In the genomic region with DNA sequence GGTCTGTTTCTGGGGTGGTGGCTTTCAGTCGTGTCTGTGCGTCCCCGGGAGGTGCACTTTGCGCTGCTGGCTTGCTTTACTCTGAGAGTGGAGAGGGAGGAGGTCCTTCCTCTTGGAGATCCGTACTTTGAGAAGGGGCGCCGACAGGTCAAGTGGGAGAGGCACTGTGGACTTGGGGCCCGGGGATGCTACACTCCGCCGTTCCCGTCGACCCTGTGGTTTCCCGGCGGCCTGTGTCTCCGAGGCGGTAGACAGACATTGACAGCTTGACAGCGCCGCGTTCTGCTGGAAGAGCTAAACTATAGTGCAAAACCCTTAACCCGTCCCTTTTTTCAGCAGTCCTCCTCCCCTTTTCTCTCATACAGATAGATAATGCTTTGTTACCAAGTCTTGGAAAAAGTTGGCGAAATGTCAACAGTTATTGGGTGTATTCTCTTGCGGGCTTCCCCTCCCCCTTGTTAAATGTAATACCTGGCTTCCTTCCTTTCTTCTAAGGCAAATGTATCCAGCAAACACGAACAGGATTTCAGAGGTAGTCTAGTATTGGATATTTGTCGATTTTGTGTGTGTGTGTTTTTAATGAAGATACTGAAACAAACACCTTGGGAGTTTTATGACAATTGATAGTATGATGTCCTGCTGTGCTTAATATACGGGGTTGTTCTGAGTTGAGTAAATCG, we compare ENCODE assay signal across 1 cellular context.
A peak's percentile ranks its signal among the peaks of the same experiment; 100 is the strongest.
TF ChIP-seq lines count a peak whose summit lies in the region.

No MANE protein-coding gene starts in this region.

TF ChIP-seq in K562, 482 proteins besides CTCF, POLR2A, EP300 and RAD21 (continued from another document and continues in another):
- TF ChIP-seq, protein P1, sequence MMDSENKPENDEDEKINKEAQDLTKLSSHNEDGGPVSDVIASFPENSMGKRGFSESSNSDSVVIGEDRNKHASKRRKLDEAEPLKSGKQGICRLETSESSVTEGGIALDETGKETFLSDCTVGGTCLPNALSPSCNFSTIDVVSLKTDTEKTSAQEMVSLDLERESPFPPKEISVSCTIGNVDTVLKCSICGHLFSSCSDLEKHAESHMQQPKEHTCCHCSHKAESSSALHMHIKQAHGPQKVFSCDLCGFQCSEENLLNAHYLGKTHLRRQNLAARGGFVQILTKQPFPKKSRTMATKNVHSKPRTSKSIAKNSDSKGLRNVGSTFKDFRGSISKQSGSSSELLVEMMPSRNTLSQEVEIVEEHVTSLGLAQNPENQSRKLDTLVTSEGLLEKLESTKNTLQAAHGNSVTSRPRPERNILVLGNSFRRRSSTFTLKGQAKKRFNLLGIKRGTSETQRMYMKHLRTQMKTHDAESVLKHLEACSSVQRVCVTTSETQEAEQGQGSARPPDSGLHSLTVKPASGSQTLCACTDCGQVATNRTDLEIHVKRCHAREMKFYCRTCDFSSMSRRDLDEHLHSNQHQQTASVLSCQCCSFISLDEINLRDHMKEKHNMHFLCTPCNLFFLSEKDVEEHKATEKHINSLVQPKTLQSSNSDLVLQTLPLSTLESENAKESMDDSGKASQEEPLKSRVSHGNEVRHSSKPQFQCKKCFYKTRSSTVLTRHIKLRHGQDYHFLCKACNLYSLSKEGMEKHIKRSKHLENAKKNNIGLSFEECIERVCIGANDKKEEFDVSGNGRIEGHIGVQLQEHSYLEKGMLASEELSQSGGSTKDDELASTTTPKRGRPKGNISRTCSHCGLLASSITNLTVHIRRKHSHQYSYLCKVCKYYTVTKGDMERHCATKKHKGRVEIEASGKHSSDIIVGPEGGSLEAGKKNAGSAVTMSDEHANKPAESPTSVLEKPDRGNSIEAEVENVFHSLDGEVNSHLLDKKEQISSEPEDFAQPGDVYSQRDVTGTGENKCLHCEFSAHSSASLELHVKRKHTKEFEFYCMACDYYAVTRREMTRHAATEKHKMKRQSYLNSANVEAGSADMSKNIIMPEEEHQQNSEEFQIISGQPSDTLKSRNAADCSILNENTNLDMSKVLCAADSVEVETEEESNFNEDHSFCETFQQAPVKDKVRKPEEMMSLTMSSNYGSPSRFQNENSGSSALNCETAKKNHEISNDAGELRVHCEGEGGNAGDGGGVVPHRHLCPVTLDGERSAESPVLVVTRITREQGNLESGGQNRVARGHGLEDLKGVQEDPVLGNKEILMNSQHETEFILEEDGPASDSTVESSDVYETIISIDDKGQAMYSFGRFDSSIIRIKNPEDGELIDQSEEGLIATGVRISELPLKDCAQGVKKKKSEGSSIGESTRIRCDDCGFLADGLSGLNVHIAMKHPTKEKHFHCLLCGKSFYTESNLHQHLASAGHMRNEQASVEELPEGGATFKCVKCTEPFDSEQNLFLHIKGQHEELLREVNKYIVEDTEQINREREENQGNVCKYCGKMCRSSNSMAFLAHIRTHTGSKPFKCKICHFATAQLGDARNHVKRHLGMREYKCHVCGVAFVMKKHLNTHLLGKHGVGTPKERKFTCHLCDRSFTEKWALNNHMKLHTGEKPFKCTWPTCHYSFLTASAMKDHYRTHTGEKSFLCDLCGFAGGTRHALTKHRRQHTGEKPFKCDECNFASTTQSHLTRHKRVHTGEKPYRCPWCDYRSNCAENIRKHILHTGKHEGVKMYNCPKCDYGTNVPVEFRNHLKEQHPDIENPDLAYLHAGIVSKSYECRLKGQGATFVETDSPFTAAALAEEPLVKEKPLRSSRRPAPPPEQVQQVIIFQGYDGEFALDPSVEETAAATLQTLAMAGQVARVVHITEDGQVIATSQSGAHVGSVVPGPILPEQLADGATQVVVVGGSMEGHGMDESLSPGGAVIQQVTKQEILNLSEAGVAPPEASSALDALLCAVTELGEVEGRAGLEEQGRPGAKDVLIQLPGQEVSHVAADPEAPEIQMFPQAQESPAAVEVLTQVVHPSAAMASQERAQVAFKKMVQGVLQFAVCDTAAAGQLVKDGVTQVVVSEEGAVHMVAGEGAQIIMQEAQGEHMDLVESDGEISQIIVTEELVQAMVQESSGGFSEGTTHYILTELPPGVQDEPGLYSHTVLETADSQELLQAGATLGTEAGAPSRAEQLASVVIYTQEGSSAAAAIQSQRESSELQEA (IDR thresholded peaks at IDR 0.05; ENCODE audit: low read depth) = no peak; the same call in 1 of the 2 replicates
- TF ChIP-seq RNF2 (IDR thresholded peaks at IDR 0.05) = 0 out of 2 replicates have a peak, but pooled peaks have one; percentile 21
- TF ChIP-seq ARID1B (IDR thresholded peaks at IDR 0.05) = 0 out of 2 replicates have a peak, but pooled peaks have one; percentile 7
- peak; percentile 63 for TF ChIP-seq MEIS2 (IDR thresholded peaks at IDR 0.05; ENCODE audit: partially characterized antibody)
- no peak for TF ChIP-seq FUS (optimal IDR thresholded peaks at IDR 0.05; ENCODE audit: low read depth, low read length)
- TF ChIP-seq ZNF347 (CRISPR knock-in tag; IDR thresholded peaks at IDR 0.05; ENCODE audit: low read depth) = no peak
- TF ChIP-seq, protein P2, sequence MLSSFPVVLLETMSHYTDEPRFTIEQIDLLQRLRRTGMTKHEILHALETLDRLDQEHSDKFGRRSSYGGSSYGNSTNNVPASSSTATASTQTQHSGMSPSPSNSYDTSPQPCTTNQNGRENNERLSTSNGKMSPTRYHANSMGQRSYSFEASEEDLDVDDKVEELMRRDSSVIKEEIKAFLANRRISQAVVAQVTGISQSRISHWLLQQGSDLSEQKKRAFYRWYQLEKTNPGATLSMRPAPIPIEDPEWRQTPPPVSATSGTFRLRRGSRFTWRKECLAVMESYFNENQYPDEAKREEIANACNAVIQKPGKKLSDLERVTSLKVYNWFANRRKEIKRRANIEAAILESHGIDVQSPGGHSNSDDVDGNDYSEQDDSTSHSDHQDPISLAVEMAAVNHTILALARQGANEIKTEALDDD (IDR thresholded peaks at IDR 0.05) = peak; percentile 84
- TF ChIP-seq CHD1 (IDR thresholded peaks at IDR 0.05; ENCODE audit: low read length) = peak; percentile 47
- TF ChIP-seq, protein P3, sequence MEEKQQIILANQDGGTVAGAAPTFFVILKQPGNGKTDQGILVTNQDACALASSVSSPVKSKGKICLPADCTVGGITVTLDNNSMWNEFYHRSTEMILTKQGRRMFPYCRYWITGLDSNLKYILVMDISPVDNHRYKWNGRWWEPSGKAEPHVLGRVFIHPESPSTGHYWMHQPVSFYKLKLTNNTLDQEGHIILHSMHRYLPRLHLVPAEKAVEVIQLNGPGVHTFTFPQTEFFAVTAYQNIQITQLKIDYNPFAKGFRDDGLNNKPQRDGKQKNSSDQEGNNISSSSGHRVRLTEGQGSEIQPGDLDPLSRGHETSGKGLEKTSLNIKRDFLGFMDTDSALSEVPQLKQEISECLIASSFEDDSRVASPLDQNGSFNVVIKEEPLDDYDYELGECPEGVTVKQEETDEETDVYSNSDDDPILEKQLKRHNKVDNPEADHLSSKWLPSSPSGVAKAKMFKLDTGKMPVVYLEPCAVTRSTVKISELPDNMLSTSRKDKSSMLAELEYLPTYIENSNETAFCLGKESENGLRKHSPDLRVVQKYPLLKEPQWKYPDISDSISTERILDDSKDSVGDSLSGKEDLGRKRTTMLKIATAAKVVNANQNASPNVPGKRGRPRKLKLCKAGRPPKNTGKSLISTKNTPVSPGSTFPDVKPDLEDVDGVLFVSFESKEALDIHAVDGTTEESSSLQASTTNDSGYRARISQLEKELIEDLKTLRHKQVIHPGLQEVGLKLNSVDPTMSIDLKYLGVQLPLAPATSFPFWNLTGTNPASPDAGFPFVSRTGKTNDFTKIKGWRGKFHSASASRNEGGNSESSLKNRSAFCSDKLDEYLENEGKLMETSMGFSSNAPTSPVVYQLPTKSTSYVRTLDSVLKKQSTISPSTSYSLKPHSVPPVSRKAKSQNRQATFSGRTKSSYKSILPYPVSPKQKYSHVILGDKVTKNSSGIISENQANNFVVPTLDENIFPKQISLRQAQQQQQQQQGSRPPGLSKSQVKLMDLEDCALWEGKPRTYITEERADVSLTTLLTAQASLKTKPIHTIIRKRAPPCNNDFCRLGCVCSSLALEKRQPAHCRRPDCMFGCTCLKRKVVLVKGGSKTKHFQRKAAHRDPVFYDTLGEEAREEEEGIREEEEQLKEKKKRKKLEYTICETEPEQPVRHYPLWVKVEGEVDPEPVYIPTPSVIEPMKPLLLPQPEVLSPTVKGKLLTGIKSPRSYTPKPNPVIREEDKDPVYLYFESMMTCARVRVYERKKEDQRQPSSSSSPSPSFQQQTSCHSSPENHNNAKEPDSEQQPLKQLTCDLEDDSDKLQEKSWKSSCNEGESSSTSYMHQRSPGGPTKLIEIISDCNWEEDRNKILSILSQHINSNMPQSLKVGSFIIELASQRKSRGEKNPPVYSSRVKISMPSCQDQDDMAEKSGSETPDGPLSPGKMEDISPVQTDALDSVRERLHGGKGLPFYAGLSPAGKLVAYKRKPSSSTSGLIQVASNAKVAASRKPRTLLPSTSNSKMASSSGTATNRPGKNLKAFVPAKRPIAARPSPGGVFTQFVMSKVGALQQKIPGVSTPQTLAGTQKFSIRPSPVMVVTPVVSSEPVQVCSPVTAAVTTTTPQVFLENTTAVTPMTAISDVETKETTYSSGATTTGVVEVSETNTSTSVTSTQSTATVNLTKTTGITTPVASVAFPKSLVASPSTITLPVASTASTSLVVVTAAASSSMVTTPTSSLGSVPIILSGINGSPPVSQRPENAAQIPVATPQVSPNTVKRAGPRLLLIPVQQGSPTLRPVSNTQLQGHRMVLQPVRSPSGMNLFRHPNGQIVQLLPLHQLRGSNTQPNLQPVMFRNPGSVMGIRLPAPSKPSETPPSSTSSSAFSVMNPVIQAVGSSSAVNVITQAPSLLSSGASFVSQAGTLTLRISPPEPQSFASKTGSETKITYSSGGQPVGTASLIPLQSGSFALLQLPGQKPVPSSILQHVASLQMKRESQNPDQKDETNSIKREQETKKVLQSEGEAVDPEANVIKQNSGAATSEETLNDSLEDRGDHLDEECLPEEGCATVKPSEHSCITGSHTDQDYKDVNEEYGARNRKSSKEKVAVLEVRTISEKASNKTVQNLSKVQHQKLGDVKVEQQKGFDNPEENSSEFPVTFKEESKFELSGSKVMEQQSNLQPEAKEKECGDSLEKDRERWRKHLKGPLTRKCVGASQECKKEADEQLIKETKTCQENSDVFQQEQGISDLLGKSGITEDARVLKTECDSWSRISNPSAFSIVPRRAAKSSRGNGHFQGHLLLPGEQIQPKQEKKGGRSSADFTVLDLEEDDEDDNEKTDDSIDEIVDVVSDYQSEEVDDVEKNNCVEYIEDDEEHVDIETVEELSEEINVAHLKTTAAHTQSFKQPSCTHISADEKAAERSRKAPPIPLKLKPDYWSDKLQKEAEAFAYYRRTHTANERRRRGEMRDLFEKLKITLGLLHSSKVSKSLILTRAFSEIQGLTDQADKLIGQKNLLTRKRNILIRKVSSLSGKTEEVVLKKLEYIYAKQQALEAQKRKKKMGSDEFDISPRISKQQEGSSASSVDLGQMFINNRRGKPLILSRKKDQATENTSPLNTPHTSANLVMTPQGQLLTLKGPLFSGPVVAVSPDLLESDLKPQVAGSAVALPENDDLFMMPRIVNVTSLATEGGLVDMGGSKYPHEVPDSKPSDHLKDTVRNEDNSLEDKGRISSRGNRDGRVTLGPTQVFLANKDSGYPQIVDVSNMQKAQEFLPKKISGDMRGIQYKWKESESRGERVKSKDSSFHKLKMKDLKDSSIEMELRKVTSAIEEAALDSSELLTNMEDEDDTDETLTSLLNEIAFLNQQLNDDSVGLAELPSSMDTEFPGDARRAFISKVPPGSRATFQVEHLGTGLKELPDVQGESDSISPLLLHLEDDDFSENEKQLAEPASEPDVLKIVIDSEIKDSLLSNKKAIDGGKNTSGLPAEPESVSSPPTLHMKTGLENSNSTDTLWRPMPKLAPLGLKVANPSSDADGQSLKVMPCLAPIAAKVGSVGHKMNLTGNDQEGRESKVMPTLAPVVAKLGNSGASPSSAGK (IDR thresholded peaks at IDR 0.05) = no peak
- TF ChIP-seq, protein P4, sequence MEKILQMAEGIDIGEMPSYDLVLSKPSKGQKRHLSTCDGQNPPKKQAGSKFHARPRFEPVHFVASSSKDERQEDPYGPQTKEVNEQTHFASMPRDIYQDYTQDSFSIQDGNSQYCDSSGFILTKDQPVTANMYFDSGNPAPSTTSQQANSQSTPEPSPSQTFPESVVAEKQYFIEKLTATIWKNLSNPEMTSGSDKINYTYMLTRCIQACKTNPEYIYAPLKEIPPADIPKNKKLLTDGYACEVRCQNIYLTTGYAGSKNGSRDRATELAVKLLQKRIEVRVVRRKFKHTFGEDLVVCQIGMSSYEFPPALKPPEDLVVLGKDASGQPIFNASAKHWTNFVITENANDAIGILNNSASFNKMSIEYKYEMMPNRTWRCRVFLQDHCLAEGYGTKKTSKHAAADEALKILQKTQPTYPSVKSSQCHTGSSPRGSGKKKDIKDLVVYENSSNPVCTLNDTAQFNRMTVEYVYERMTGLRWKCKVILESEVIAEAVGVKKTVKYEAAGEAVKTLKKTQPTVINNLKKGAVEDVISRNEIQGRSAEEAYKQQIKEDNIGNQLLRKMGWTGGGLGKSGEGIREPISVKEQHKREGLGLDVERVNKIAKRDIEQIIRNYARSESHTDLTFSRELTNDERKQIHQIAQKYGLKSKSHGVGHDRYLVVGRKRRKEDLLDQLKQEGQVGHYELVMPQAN (IDR thresholded peaks at IDR 0.05; ENCODE audit: borderline replicate concordance) = 0 out of 2 replicates have a peak, but pooled peaks have one; percentile 29
- TF ChIP-seq, protein P5, sequence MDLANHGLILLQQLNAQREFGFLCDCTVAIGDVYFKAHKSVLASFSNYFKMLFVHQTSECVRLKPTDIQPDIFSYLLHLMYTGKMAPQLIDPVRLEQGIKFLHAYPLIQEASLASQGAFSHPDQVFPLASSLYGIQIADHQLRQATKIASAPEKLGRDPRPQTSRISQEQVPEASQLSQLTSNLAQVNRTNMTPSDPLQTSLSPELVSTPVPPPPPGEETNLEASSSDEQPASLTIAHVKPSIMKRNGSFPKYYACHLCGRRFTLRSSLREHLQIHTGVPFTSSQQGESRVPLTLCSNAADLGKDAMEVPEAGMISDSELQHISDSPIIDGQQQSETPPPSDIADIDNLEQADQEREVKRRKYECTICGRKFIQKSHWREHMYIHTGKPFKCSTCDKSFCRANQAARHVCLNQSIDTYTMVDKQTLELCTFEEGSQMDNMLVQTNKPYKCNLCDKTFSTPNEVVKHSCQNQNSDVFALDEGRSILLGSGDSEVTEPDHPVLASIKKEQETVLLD (IDR thresholded peaks at IDR 0.05) = peak; percentile 13; the same call in 1 of the 2 replicates
- no peak for TF ChIP-seq ESRRB (CRISPR knock-in tag; IDR thresholded peaks at IDR 0.05; ENCODE audit: borderline replicate concordance)
- TF ChIP-seq, protein P6, sequence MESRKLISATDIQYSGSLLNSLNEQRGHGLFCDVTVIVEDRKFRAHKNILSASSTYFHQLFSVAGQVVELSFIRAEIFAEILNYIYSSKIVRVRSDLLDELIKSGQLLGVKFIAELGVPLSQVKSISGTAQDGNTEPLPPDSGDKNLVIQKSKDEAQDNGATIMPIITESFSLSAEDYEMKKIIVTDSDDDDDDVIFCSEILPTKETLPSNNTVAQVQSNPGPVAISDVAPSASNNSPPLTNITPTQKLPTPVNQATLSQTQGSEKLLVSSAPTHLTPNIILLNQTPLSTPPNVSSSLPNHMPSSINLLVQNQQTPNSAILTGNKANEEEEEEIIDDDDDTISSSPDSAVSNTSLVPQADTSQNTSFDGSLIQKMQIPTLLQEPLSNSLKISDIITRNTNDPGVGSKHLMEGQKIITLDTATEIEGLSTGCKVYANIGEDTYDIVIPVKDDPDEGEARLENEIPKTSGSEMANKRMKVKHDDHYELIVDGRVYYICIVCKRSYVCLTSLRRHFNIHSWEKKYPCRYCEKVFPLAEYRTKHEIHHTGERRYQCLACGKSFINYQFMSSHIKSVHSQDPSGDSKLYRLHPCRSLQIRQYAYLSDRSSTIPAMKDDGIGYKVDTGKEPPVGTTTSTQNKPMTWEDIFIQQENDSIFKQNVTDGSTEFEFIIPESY (CRISPR knock-in tag; IDR thresholded peaks at IDR 0.05) = no peak
- no peak for TF ChIP-seq MED1 (CRISPR knock-in tag; IDR thresholded peaks at IDR 0.05; ENCODE audit: borderline replicate concordance)
- TF ChIP-seq, protein P7, sequence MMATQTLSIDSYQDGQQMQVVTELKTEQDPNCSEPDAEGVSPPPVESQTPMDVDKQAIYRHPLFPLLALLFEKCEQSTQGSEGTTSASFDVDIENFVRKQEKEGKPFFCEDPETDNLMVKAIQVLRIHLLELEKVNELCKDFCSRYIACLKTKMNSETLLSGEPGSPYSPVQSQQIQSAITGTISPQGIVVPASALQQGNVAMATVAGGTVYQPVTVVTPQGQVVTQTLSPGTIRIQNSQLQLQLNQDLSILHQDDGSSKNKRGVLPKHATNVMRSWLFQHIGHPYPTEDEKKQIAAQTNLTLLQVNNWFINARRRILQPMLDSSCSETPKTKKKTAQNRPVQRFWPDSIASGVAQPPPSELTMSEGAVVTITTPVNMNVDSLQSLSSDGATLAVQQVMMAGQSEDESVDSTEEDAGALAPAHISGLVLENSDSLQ (IDR thresholded peaks at IDR 0.05) = peak; percentile 65
